Comparison of ENCODE assay signal across 11 cellular contexts in the genomic region with DNA sequence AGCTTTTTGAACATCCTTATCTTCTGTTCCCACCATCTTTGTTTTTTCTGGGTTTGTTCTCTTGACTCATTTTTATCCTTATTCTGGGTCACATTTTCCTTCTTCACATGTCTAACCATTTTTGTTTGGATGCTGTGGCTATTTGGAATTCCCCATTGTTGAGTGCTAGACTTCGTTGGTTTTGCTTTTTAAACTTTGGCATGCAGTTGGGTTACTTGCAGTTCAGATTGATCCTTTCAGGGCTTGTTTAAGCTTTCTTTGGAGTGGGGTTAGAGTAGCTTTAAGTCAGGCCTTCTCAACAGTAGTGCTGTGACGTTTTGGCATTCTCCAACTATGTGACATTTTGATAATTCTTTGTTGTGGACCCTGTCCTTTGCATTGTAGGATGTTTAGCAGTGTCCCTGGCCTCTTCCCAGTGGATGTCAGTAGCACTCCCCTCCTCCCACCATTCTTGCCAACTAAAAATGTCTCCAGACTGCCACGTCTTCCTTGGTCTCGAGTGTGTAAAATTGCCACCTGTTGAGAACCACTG. TPM values are rescaled to one million over a fixed set of nuclear protein-coding genes. Genes with fewer than 3 reads are reported as not detected.
DNase-seq lines count a peak whose midpoint lies in the region; ATAC-seq and TF ChIP-seq lines count a peak whose summit lies in the region.
"Had no signal": no experiment of that assay in that cellular context is flagged by ENCODE, and none has a peak within 500 bp of the region (broad histone marks: within the 10 kb centered on the region; RNA-seq: fewer than 3 reads in every experiment).

No MANE protein-coding gene starts in this region.

- no peaks in the 10 kb centered on the region for H3K9me3 ChIP-seq in CD4-positive, CD25-positive, alpha-beta regulatory T cell (ENCODE audit: control insufficient read depth in 2 of 2, low read length in 2 of 2)
- no peaks in the 10 kb centered on the region for H3K9me3 ChIP-seq in endodermal cell (ENCODE audit: control insufficient read depth, low read length)
- H3K9me3 ChIP-seq in neutrophil, result no peaks in the 10 kb centered on the region

- WGBS in endodermal cell (ENCODE audit: insufficient coverage in 1 of 2, insufficient read length in 1 of 2), 2 experiments, result 73 to 85% methylated on average over 2 to 4 of the region's 4 CpGs

- H3K4me3 ChIP-seq in CD4-positive, CD25-positive, alpha-beta regulatory T cell (ENCODE audit: low read depth, low read length), result no peak overlapping the region
- peak overlapping the region; percentile 1 for H3K4me3 ChIP-seq in Jurkat, Clone E6-1 (ENCODE audit: low read length)
- peak overlapping the region; percentile 46 for H3K4me3 ChIP-seq in endodermal cell (ENCODE audit: low read length)
- H3K4me3 ChIP-seq in neutrophil (ENCODE audit: low read depth in 1 of 2, low read length in 1 of 2), result no peak overlapping the region

- peaks cover 15 to 26% (median 22%) of the 10 kb centered on the region in 4 donors for H3K4me1 Mint-ChIP-seq in CD4-positive, CD25-positive, alpha-beta regulatory T cell
- H3K4me1 Mint-ChIP-seq in endodermal cell, result peaks cover 11% of the 10 kb centered on the region

- no peaks in the 10 kb centered on the region for H3K27me3 ChIP-seq in CD4-positive, CD25-positive, alpha-beta regulatory T cell (ENCODE audit: control insufficient read depth, insufficient read depth, low read length)
- H3K27me3 ChIP-seq in endodermal cell (ENCODE audit: control insufficient read depth, insufficient read depth, low read length, poor library complexity, severe bottlenecking) (no peaks in the 10 kb centered on the region), neutrophil (no peaks in the 10 kb centered on the region)

- H3K36me3 Mint-ChIP-seq in CD4-positive, CD25-positive, alpha-beta regulatory T cell, result peaks cover 30% of the 10 kb centered on the region
- peaks cover 33% of the 10 kb centered on the region for H3K36me3 Mint-ChIP-seq in endodermal cell (ENCODE audit: low read depth)

- H3K4me1 ChIP-seq in CD4-positive, CD25-positive, alpha-beta regulatory T cell (ENCODE audit: control insufficient read depth, insufficient read depth, low read length, poor library complexity, severe bottlenecking), result peaks cover 11% of the 10 kb centered on the region
- peaks cover 13% of the 10 kb centered on the region for H3K4me1 ChIP-seq in endodermal cell (ENCODE audit: control insufficient read depth, insufficient read depth, low read length)
- H3K4me1 ChIP-seq in neutrophil (ENCODE audit: control insufficient read depth in 1 of 2, insufficient read depth in 1 of 2, low read depth in 1 of 2, low read length in 1 of 2), result peaks cover 9 to 11% of the 10 kb centered on the region in 2 experiments

- peak overlapping the region; percentile 86 to 88 (median 88) for H3K27ac Mint-ChIP-seq in CD4-positive, CD25-positive, alpha-beta regulatory T cell
- peak overlapping the region; percentile 18 for H3K27ac Mint-ChIP-seq in endodermal cell
- H3K27ac Mint-ChIP-seq: T-helper 17 cell had no signal

- no peak overlapping the region for H3K27ac ChIP-seq in CD4-positive, CD25-positive, alpha-beta regulatory T cell (ENCODE audit: insufficient read depth, low read length, poor library complexity, severe bottlenecking)
- H3K27ac ChIP-seq in endodermal cell (ENCODE audit: low read depth, low read length), result peak overlapping the region; percentile 81
- H3K27ac ChIP-seq in neutrophil, result peak overlapping the region; percentile 38

- TF ChIP-seq CTCF in endodermal cell (conservative IDR thresholded peaks at IDR 0.05), result no peak
- no peak for TF ChIP-seq CTCF in neutrophil (IDR thresholded peaks at IDR 0.05)

- no peaks in the 10 kb centered on the region for H3K27me3 Mint-ChIP-seq in CD4-positive, CD25-positive, alpha-beta regulatory T cell
- H3K27me3 Mint-ChIP-seq in endodermal cell (ENCODE audit: insufficient read depth), result no peaks in the 10 kb centered on the region
- H3K27me3 Mint-ChIP-seq: T-helper 17 cell had no signal

- H3K4me3 Mint-ChIP-seq in CD4-positive, CD25-positive, alpha-beta regulatory T cell, result peak overlapping the region in 2 of 4 donors; percentile 9 to 71
- H3K4me3 Mint-ChIP-seq in endodermal cell, result no peak overlapping the region
- H3K4me3 Mint-ChIP-seq: T-helper 17 cell had no signal

- H3K9me3 Mint-ChIP-seq in CD4-positive, CD25-positive, alpha-beta regulatory T cell, result peaks cover 0 to 1% (median 0%) of the 10 kb centered on the region in 7 donors
- no peaks in the 10 kb centered on the region for H3K9me3 Mint-ChIP-seq in endodermal cell

- no peak for DNase-seq in CD4-positive, CD25-positive, alpha-beta regulatory T cell
- no peak for DNase-seq in Jurkat, Clone E6-1 (ENCODE audit: low read depth, low spot score)
- DNase-seq in endodermal cell (no peak), HuH-7.5 (ENCODE audit: low spot score) (no peak), DMS 273 treated with DMSO at 0.1 percent for 48 hours (lab: John Stamatoyannopoulos, UW) (no peak)
- DNase-seq: activated effector memory CD4-positive, alpha-beta T cell treated with Interleukin-2 at 50 U/mL for 16 hours; NCI-H526 treated with DMSO at 0.1 percent for 48 hours; T-helper 17 cell had no signal

- peaks cover 6% of the 10 kb centered on the region for H3K36me3 ChIP-seq in CD4-positive, CD25-positive, alpha-beta regulatory T cell (ENCODE audit: control insufficient read depth, insufficient read depth, low read length)
- H3K36me3 ChIP-seq in endodermal cell (ENCODE audit: control insufficient read depth, insufficient read depth, low read length) (peaks cover 46% of the 10 kb centered on the region), neutrophil (no peaks in the 10 kb centered on the region)

- no peak for ATAC-seq in CD4-positive, CD25-positive, alpha-beta regulatory T cell (ENCODE audit: low read depth in 2 of 2)
- ATAC-seq in HG02610 (IDR thresholded peaks at IDR 0.05; ENCODE audit: unreplicated experiment), result no peak
- no peak for ATAC-seq in GM18868 (IDR thresholded peaks at IDR 0.05; ENCODE audit: unreplicated experiment)
- ATAC-seq: T-helper 17 cell had no signal

- H3K9ac ChIP-seq in endodermal cell (ENCODE audit: extremely low read depth, low read length, poor library complexity, severe bottlenecking), result peak overlapping the region; percentile 47

RNA-seq across cellular contexts. Expression of a gene that starts 21.1 kb away (rescaled TPM):
- total RNA-seq in CD4-positive, CD25-positive, alpha-beta regulatory T cell, result 53.8 TPM
- 10 to 100 TPM; 32.4 to 34.8 (median 34.1) TPM for polyA plus RNA-seq in CD4-positive, CD25-positive, alpha-beta regulatory T cell
- polyA plus RNA-seq in Jurkat, Clone E6-1 (2012; ENCODE audit: insufficient read depth, insufficient read length), result 76.6 TPM
- 10 to 100 TPM; 63.9 to 68.5 TPM for total RNA-seq in endodermal cell
- 41.9 TPM for polyA plus RNA-seq in endodermal cell (2013, experiment 1 of 2)
- 41.1 TPM for polyA plus RNA-seq in endodermal cell (2013, experiment 2 of 2)

RNA-seq across cellular contexts. Expression of a gene that starts 21.2 kb away (rescaled TPM):
- total RNA-seq in CD4-positive, CD25-positive, alpha-beta regulatory T cell, result 38.4 TPM
- 10 to 100 TPM; 23.7 to 28.0 (median 26.8) TPM for polyA plus RNA-seq in CD4-positive, CD25-positive, alpha-beta regulatory T cell
- polyA plus RNA-seq in Jurkat, Clone E6-1 (2012; ENCODE audit: insufficient read depth, insufficient read length), result 16.5 TPM
- total RNA-seq in endodermal cell, result 10 to 100 TPM; 22.5 to 26.0 TPM
- polyA plus RNA-seq in endodermal cell (2013, experiment 1 of 2), result 20.1 TPM
- 19.2 TPM for polyA plus RNA-seq in endodermal cell (2013, experiment 2 of 2)

Comparison
In these comparisons a context has a peak if more than half of its experiments do, and no peak if none do; other contexts are left out.
1. H3K4me3 ChIP-seq: peak in Jurkat, Clone E6-1 (single experiment) and endodermal cell (single experiment); none in CD4-positive, CD25-positive, alpha-beta regulatory T cell (single experiment) and neutrophil (0 of 2).